ENCODE assay signal across 2 cellular contexts in genomic region chr21:45313682-45314081, GRCh38.
TF ChIP-seq lines count a peak whose summit lies in the region.

No MANE protein-coding gene starts in this region.

TF ChIP-seq in IMR-90, 13 proteins besides CTCF, POLR2A, EP300 and RAD21:
- TF ChIP-seq MAZ (IDR thresholded peaks at IDR 0.05; ENCODE audit: borderline replicate concordance, low read depth, low read length), result no peak
- TF ChIP-seq RCOR1 (IDR thresholded peaks at IDR 0.05; ENCODE audit: insufficient replicate concordance, low read length), result no peak
- no peak for TF ChIP-seq ELK1 (IDR thresholded peaks at IDR 0.05; ENCODE audit: borderline replicate concordance, low read depth, low read length)
- no peak for TF ChIP-seq MXI1 (IDR thresholded peaks at IDR 0.05; ENCODE audit: borderline replicate concordance, low read depth, low read length)
- no peak for TF ChIP-seq NFE2L2 (IDR thresholded peaks at IDR 0.05; ENCODE audit: low read depth, low read length)
- TF ChIP-seq BHLHE40 (IDR thresholded peaks at IDR 0.05; ENCODE audit: low read depth, low read length), result no peak
- no peak for TF ChIP-seq RFX5 (IDR thresholded peaks at IDR 0.05; ENCODE audit: low read depth, low read length)

TF ChIP-seq in K562, 482 proteins besides CTCF, POLR2A, EP300 and RAD21:
- TF ChIP-seq SPI1 (IDR thresholded peaks at IDR 0.05; ENCODE audit: borderline replicate concordance, low read depth, low read length), result peak; percentile 14; the same call in 1 of the 2 replicates
- TF ChIP-seq SOX6 (IDR thresholded peaks at IDR 0.05), result peak; percentile 59; the same call in 1 of the 2 replicates
- TF ChIP-seq TAL1 (IDR thresholded peaks at IDR 0.05), result peak; percentile 43; the same call in 1 of the 2 replicates
- peak in 1 of 2 experiments; percentile 88; a peak in 3 of 4 replicates for TF ChIP-seq KDM1A (IDR thresholded peaks at IDR 0.05)
- TF ChIP-seq RCOR1 (IDR thresholded peaks at IDR 0.05; ENCODE audit: borderline replicate concordance in 1 of 2, low read depth in 2 of 2, low read length in 2 of 2), result peak in 1 of 2 experiments; percentile 86; a peak in 3 of 4 replicates
- TF ChIP-seq ARID1B (IDR thresholded peaks at IDR 0.05), result peak; percentile 30; the same call in 1 of the 2 replicates
- peak; percentile 75 for TF ChIP-seq TCF3 (CRISPR knock-in tag; IDR thresholded peaks at IDR 0.05)
- peak; percentile 64 for TF ChIP-seq CBFA2T3 (IDR thresholded peaks at IDR 0.05)
- no peak for TF ChIP-seq ZNF398 (CRISPR knock-in tag; IDR thresholded peaks at IDR 0.05)
- TF ChIP-seq AFF4 (CRISPR knock-in tag; IDR thresholded peaks at IDR 0.05), result no peak
- TF ChIP-seq HDAC1 (IDR thresholded peaks at IDR 0.05), result peak in 1 of 2 experiments; percentile 79; a peak in 2 of 4 replicates
- peak; percentile 66; the same call in 1 of the 2 replicates for TF ChIP-seq HDAC2 (IDR thresholded peaks at IDR 0.05)
- no peak for TF ChIP-seq HBP1 (CRISPR knock-in tag; IDR thresholded peaks at IDR 0.05)
